In the genomic region with DNA sequence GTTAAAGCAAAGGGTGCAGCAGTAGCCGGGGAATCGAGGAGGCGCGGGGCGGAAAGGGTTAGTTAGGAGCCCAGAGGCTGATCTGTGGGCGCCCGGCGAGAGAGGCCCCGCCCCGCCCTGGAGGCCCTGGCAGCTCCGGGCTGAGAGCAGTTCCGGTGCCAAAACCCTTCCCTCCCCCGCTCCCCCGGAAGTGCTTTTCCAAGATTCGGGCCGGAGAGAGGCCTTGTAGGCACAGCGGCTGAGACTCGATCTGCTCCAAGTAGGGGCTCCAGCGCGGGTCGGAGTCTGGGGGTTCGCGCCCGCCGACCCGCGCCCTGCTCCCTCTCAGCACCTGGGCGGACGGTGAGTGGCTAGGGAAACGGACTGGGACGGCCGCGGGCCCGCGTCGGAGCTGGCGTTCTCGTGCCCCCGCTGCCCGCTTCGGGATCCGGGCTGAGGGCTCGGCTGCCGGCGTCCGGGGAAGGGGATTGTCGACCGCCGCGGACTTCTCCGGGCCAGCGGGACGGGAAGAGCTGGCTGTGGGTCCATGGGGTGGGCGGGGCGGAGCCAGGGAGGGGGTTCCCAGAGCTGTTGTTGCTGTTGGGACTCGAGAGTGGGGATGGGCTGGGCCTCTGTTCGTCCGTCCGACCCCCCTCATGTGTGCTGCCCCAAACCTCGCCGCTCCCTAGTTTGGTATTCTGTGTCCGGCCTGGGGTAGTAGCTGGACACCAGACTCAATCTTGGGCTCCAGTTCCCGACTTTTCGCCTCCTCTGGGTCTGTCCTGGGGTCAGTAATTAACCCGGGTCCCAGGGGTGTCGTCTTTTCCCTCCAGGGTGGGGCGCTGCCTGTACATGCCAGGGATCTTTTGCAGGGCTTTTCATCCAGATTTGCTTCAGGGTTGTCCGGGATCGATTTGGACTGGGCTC, we compare ENCODE assay signal across 7 cellular contexts. TPM values are rescaled to one million over a fixed set of nuclear protein-coding genes. Genes with fewer than 3 reads are reported as not detected.
DNase-seq lines count a peak whose midpoint lies in the region; ATAC-seq, FAIRE-seq and TF ChIP-seq lines count a peak whose summit lies in the region.

Gene FRS2, plus strand, starts transcription at position 200 of the 906 bp plus-strand sequence. CDS start 98,643 bp downstream, outside the sequence.

- H3K79me2 ChIP-seq in astrocyte (ENCODE audit: insufficient read depth, low read length): peaks cover 52% of the 10 kb centered on the region
- peaks cover 52% of the 10 kb centered on the region for H3K79me2 ChIP-seq in hepatocyte

- ATAC-seq in GM18502 (IDR thresholded peaks at IDR 0.05; ENCODE audit: poor library complexity, unreplicated experiment) (peak; percentile 98), HG02943 (IDR thresholded peaks at IDR 0.05; ENCODE audit: low read depth, unreplicated experiment) (peak; percentile 93)

- H2AFZ ChIP-seq in astrocyte (ENCODE audit: low read depth, low read length) (peak within 1 kb of the TSS; percentile 87), hepatocyte (peak within 1 kb of the TSS; percentile 77)

- H3K4me2 ChIP-seq in astrocyte (ENCODE audit: low read length) (peak within 1 kb of the TSS; percentile 86), hepatocyte (peak within 1 kb of the TSS; percentile 74)

- peaks cover 36% of the 10 kb centered on the region for H3K4me1 Mint-ChIP-seq in T-helper 2 cell treated with Interferon-gamma antibody and Interleukin-4, amounts not matched to agents 5 μg/mL and 100 μg/mL, for 36 hours (ENCODE audit: low read depth)
- peaks cover 36% of the 10 kb centered on the region for H3K4me1 Mint-ChIP-seq in astrocyte (ENCODE audit: low read depth, unreplicated experiment)

- H3K9me2 ChIP-seq in hepatocyte (replicated peaks; ENCODE audit: insufficient read depth): no peaks in the 10 kb centered on the region

- peaks cover 46% of the 10 kb centered on the region for H4K20me1 ChIP-seq in astrocyte (ENCODE audit: insufficient read depth, low read length)
- H4K20me1 ChIP-seq in hepatocyte (ENCODE audit: insufficient read depth, poor library complexity, severe bottlenecking): peaks cover 36% of the 10 kb centered on the region

- H3K27me3 ChIP-seq in astrocyte (ENCODE audit: insufficient read depth, low read length): no peaks in the 10 kb centered on the region
- H3K27me3 ChIP-seq in hepatocyte: no peaks in the 10 kb centered on the region

- peak within 1 kb of the TSS; percentile 93 for H3K27ac Mint-ChIP-seq in T-helper 2 cell treated with Interferon-gamma antibody and Interleukin-4, amounts not matched to agents 5 μg/mL and 100 μg/mL, for 36 hours
- peak within 1 kb of the TSS; percentile 96 for H3K27ac Mint-ChIP-seq in astrocyte (ENCODE audit: unreplicated experiment)

- H3K36me3 Mint-ChIP-seq in T-helper 2 cell treated with Interferon-gamma antibody and Interleukin-4, amounts not matched to agents 5 μg/mL and 100 μg/mL, for 36 hours (ENCODE audit: low read depth): peaks cover 11% of the 10 kb centered on the region
- H3K36me3 Mint-ChIP-seq in astrocyte (ENCODE audit: low read depth, unreplicated experiment): peaks cover 4% of the 10 kb centered on the region

- H3K27me3 Mint-ChIP-seq in T-helper 2 cell treated with Interferon-gamma antibody and Interleukin-4, amounts not matched to agents 5 μg/mL and 100 μg/mL, for 36 hours (ENCODE audit: low read depth): no peaks in the 10 kb centered on the region
- H3K27me3 Mint-ChIP-seq in astrocyte (ENCODE audit: low read depth, unreplicated experiment): no peaks in the 10 kb centered on the region

- H3K4me3 Mint-ChIP-seq in T-helper 2 cell treated with Interferon-gamma antibody and Interleukin-4, amounts not matched to agents 5 μg/mL and 100 μg/mL, for 36 hours: peak within 1 kb of the TSS; percentile 95
- peak within 1 kb of the TSS; percentile 97 for H3K4me3 Mint-ChIP-seq in astrocyte (ENCODE audit: unreplicated experiment)

- no peak for FAIRE-seq in astrocyte (lab: Jason Lieb, UNC)

- H3K27ac ChIP-seq in astrocyte (ENCODE audit: low read depth, low read length) (peak within 1 kb of the TSS; percentile 96), hepatocyte (peak within 1 kb of the TSS; percentile 99)

- H3K4me1 ChIP-seq in astrocyte (ENCODE audit: insufficient read depth, low read length) (peaks cover 21% of the 10 kb centered on the region), hepatocyte (ENCODE audit: insufficient read depth) (peaks cover 19% of the 10 kb centered on the region)

- peak within 1 kb of the TSS; percentile 97 for H3K9ac ChIP-seq in astrocyte (ENCODE audit: low read length)

- under 1% methylated on average over 50 of the region's 69 CpGs for WGBS in hepatocyte (ENCODE audit: low lambda C conversion rate, missing lambda C conversion rate)

- TF ChIP-seq CTCF in astrocyte (IDR thresholded peaks at IDR 0.05; ENCODE audit: insufficient read depth, low read depth, low read length) (peak; percentile 29), hepatocyte (IDR thresholded peaks at IDR 0.05; ENCODE audit: poor library complexity) (peak; percentile 47)

- H3K9me3 ChIP-seq in astrocyte (ENCODE audit: insufficient read depth, low read depth, low read length) (no peaks in the 10 kb centered on the region), hepatocyte (ENCODE audit: low read depth) (no peaks in the 10 kb centered on the region)

- no peaks in the 10 kb centered on the region for H3K9me3 Mint-ChIP-seq in T-helper 2 cell treated with Interferon-gamma antibody and Interleukin-4, amounts not matched to agents 5 μg/mL and 100 μg/mL, for 36 hours
- no peaks in the 10 kb centered on the region for H3K9me3 Mint-ChIP-seq in astrocyte (ENCODE audit: unreplicated experiment)

- H3K36me3 ChIP-seq in astrocyte (ENCODE audit: insufficient read depth, low read length) (no peaks in the 10 kb centered on the region), hepatocyte (replicated peaks; ENCODE audit: insufficient read depth, low read depth) (no peaks in the 10 kb centered on the region)

- peak within 1 kb of the TSS; percentile 95 for H3K4me3 ChIP-seq in astrocyte (ENCODE audit: insufficient read depth, low read depth, low read length)
- peak within 1 kb of the TSS; percentile 93 for H3K4me3 ChIP-seq in hepatocyte

- peak; percentile 40 to 89 for DNase-seq in NCI-H187 (lab: John Stamatoyannopoulos, UW)
- DNase-seq in T-helper 2 cell treated with Interferon-gamma antibody and Interleukin-4, amounts not matched to agents 5 μg/mL and 100 μg/mL, for 36 hours (ENCODE audit: low spot score): peak; percentile 86
- DNase-seq in astrocyte (ENCODE audit: low read depth): peak; percentile 80
- peak; percentile 94 for DNase-seq in hepatocyte (ENCODE audit: low spot score)
- DNase-seq in retina: peak; percentile 95

RNA-seq across cellular contexts. Expression of gene FRS2, which starts in this region (rescaled TPM):
- 54.1 and 60.9 TPM in 2 replicates for total RNA-seq in astrocyte
- 51.0 and 76.4 TPM in 2 replicates for total RNA-seq in hepatocyte
- 14.7 and 17.3 TPM in 2 replicates for polyA plus RNA-seq in hepatocyte

Comparison
In these comparisons a context has a peak if more than half of its experiments do, and no peak if none do; other contexts are left out.
1. Peak in every context shown above with its lines: DNase-seq, ATAC-seq, H3K4me3 ChIP-seq and H3K27ac ChIP-seq.